Comparison of ENCODE assay signal across 34 cellular contexts in the genomic region with DNA sequence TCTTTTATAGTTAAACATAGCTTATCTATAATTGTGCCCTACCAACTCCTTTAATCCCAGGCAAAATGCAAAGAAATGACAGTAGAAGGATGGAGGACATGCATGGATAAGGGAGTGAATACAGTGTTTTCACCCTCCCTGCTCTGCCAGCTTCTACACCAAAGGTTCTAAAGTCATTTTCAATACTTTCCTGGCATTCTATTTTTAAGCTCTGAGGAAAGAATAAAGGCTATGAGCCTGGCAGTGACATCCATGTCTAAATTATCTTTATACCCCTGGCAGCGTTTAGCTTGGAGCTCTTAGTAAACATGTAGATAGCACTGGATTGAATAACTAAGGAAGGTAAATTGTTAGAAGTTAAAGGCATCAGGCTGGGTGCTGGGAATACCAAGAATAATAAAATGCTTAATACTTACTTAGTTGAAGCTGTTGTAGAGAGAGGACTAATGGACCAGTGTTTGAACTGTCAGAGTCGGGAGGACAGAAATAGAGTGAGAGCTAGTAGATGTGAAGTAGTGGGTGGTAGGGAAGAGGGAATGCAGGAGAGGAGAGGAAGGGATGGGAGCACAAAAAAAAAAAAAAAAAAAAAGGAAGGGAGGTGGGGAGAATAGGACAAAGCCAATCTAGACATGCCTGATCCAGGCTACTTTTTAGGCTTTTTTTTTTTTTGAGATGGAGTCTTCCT.
"Had no signal": no experiment of that assay in that cellular context is flagged by ENCODE, and none has a peak within 500 bp of the region (broad histone marks: within the 10 kb centered on the region; RNA-seq: fewer than 3 reads in every experiment).

No MANE protein-coding gene starts in this region.

- ATAC-seq: activated CD4-positive, alpha-beta T cell treated with anti-CD3 and anti-CD28 coated beads for 36 hours; activated CD8-positive, alpha-beta memory T cell treated with anti-CD3 and anti-CD28 coated beads, Interleukin-2, amount 10 ng/mL, durations not matched to agents 7 days and 5 days; activated CD8-positive, alpha-beta T cell treated with anti-CD3 and anti-CD28 coated beads, Interleukin-2, amount 10 ng/mL, durations not matched to agents 7 days and 5 days; activated naive CD8-positive, alpha-beta T cell treated with anti-CD3 and anti-CD28 coated beads, Interleukin-2, amount 50 U/mL, for 24 hours; body of pancreas; gastroesophageal sphincter; T-helper 17 cell had no signal

- H3K4me1 ChIP-seq: adrenal gland, body of pancreas, colonic mucosa, esophagus squamous epithelium had no signal

- H3K36me3 ChIP-seq: adrenal gland, colonic mucosa, esophagus squamous epithelium, gastroesophageal sphincter, WERI-Rb-1 had no signal

- H3K4me3 ChIP-seq: adrenal gland, body of pancreas, colonic mucosa, esophagus squamous epithelium, gastroesophageal sphincter had no signal

- H3K27ac Mint-ChIP-seq: activated CD4-positive, alpha-beta memory T cell treated with anti-CD3 and anti-CD28 coated beads for 36 hours; activated CD4-positive, alpha-beta T cell treated with anti-CD3 and anti-CD28 coated beads for 36 hours; activated CD4-positive, alpha-beta T cell treated with anti-CD3 and anti-CD28 coated beads, Interleukin-2, amount 10 ng/mL, durations not matched to agents 24 days and 14 days; activated CD8-positive, alpha-beta memory T cell treated with anti-CD3 and anti-CD28 coated beads, Interleukin-2, amount 10 ng/mL, durations not matched to agents 7 days and 5 days; activated CD8-positive, alpha-beta T cell treated with anti-CD3 and anti-CD28 coated beads, Interleukin-2, amount 10 ng/mL, durations not matched to agents 7 days and 5 days; activated naive CD4-positive, alpha-beta T cell treated with anti-CD3 and anti-CD28 coated beads for 36 hours; activated naive CD4-positive, alpha-beta T cell treated with anti-CD3 and anti-CD28 coated beads, Interleukin-2, amount 50 U/mL, for 24 hours; activated naive CD8-positive, alpha-beta T cell treated with anti-CD3 and anti-CD28 coated beads for 36 hours; activated naive CD8-positive, alpha-beta T cell treated with anti-CD3 and anti-CD28 coated beads, Interleukin-2, amount 50 U/mL, for 24 hours; activated T-helper 1 cell treated with anti-CD3 and anti-CD28 coated beads, Interleukin-12 subunit alpha, Interleukin-12 subunit beta, Interleukin-2, Interleukin-4 antibody, amounts not matched to agents 30 ng/mL and 10 ng/mL and 1 ng/mL, durations not matched to agents 14 hours and 24 hours and 36 hours; activated T-helper 2 cell treated with anti-CD3 and anti-CD28 coated beads, Interferon-gamma antibody, Interleukin-2, Interleukin-4, amounts not matched to agents 10 μg/mL and 5 μg/mL and 100 μg/mL, durations not matched to agents 14 hours and 24 hours and 36 hours; T-helper 17 cell; T-helper 2 cell treated with Interferon-gamma antibody and Interleukin-4, amounts not matched to agents 5 μg/mL and 100 μg/mL, for 36 hours had no signal

- H3K36me3 Mint-ChIP-seq: activated CD4-positive, alpha-beta memory T cell treated with anti-CD3 and anti-CD28 coated beads for 36 hours; activated CD8-positive, alpha-beta memory T cell treated with anti-CD3 and anti-CD28 coated beads, Interleukin-2, amount 10 ng/mL, durations not matched to agents 7 days and 5 days; activated naive CD4-positive, alpha-beta T cell treated with anti-CD3 and anti-CD28 coated beads, Interleukin-2, amount 50 U/mL, for 24 hours; activated naive CD8-positive, alpha-beta T cell treated with anti-CD3 and anti-CD28 coated beads for 36 hours had no signal

- DNase-seq: activated CD4-positive, alpha-beta memory T cell treated with anti-CD3 and anti-CD28 coated beads for 36 hours; activated CD4-positive, alpha-beta T cell treated with anti-CD3 and anti-CD28 coated beads for 36 hours; activated CD4-positive, alpha-beta T cell treated with anti-CD3 and anti-CD28 coated beads, Interleukin-2, amount 10 ng/mL, durations not matched to agents 24 days and 14 days; activated CD4-positive, CD25-positive, alpha-beta regulatory T cell; activated CD4-positive, CD25-positive, alpha-beta regulatory T cell treated with anti-CD3 and anti-CD28 coated beads, Interleukin-2, amount 50 U/mL, for 72 hours; activated CD8-positive, alpha-beta memory T cell treated with anti-CD3 and anti-CD28 coated beads, Interleukin-2, amount 10 ng/mL, durations not matched to agents 7 days and 5 days; activated CD8-positive, alpha-beta memory T cell treated with anti-CD3 and anti-CD28 coated beads, Interleukin-2, amount 50 U/mL, for 4 hours; activated CD8-positive, alpha-beta T cell treated with anti-CD3 and anti-CD28 coated beads, Interleukin-2, amount 10 ng/mL, durations not matched to agents 7 days and 5 days; activated effector memory CD4-positive, alpha-beta T cell treated with anti-CD3 and anti-CD28 coated beads, Interleukin-2, amount 50 U/mL, for 16 hours; activated naive CD4-positive, alpha-beta T cell treated with anti-CD3 and anti-CD28 coated beads for 36 hours; activated naive CD8-positive, alpha-beta T cell treated with anti-CD3 and anti-CD28 coated beads for 36 hours; activated naive CD8-positive, alpha-beta T cell treated with anti-CD3 and anti-CD28 coated beads, Interleukin-2, amount 50 U/mL, for 24 hours; activated T-cell treated with anti-CD3 and anti-CD28 coated beads, Interleukin-2, amount 50 U/mL, for 1 hour; activated T-cell treated with anti-CD3 and anti-CD28 coated beads, Interleukin-2, amount 50 U/mL, for 48 hours; adrenal gland; amygdala; aorta; body of pancreas; central memory CD4-positive, alpha-beta T cell; cerebellar nuclear complex; colonic mucosa; effector CD8-positive, alpha-beta T cell; esophagus squamous epithelium; foreskin melanocyte; T-helper 1 cell; T-helper 17 cell; T1000; WERI-Rb-1 had no signal

- H3K4me1 Mint-ChIP-seq: activated CD4-positive, alpha-beta T cell treated with anti-CD3 and anti-CD28 coated beads for 36 hours; activated CD4-positive, alpha-beta T cell treated with anti-CD3 and anti-CD28 coated beads, Interleukin-2, amount 10 ng/mL, durations not matched to agents 24 days and 14 days; activated CD8-positive, alpha-beta memory T cell treated with anti-CD3 and anti-CD28 coated beads, Interleukin-2, amount 10 ng/mL, durations not matched to agents 7 days and 5 days; activated naive CD4-positive, alpha-beta T cell treated with anti-CD3 and anti-CD28 coated beads, Interleukin-2, amount 50 U/mL, for 24 hours; activated naive CD8-positive, alpha-beta T cell treated with anti-CD3 and anti-CD28 coated beads for 36 hours; activated naive CD8-positive, alpha-beta T cell treated with anti-CD3 and anti-CD28 coated beads, Interleukin-2, amount 50 U/mL, for 24 hours; T-helper 17 cell had no signal

- H3K27me3 ChIP-seq: adrenal gland, body of pancreas, colonic mucosa, esophagus squamous epithelium, gastroesophageal sphincter had no signal

- H3K4me3 Mint-ChIP-seq: activated CD4-positive, alpha-beta memory T cell treated with anti-CD3 and anti-CD28 coated beads for 36 hours; activated CD4-positive, alpha-beta T cell treated with anti-CD3 and anti-CD28 coated beads for 36 hours; activated CD4-positive, alpha-beta T cell treated with anti-CD3 and anti-CD28 coated beads, Interleukin-2, amount 10 ng/mL, durations not matched to agents 24 days and 14 days; activated CD8-positive, alpha-beta memory T cell treated with anti-CD3 and anti-CD28 coated beads, Interleukin-2, amount 10 ng/mL, durations not matched to agents 7 days and 5 days; activated CD8-positive, alpha-beta T cell treated with anti-CD3 and anti-CD28 coated beads, Interleukin-2, amount 10 ng/mL, durations not matched to agents 7 days and 5 days; activated naive CD4-positive, alpha-beta T cell treated with anti-CD3 and anti-CD28 coated beads for 36 hours; activated naive CD4-positive, alpha-beta T cell treated with anti-CD3 and anti-CD28 coated beads, Interleukin-2, amount 50 U/mL, for 24 hours; activated naive CD8-positive, alpha-beta T cell treated with anti-CD3 and anti-CD28 coated beads for 36 hours; activated naive CD8-positive, alpha-beta T cell treated with anti-CD3 and anti-CD28 coated beads, Interleukin-2, amount 50 U/mL, for 24 hours; activated T-helper 1 cell treated with anti-CD3 and anti-CD28 coated beads, Interleukin-12 subunit alpha, Interleukin-12 subunit beta, Interleukin-2, Interleukin-4 antibody, amounts not matched to agents 30 ng/mL and 10 ng/mL and 1 ng/mL, durations not matched to agents 14 hours and 24 hours and 36 hours; T-helper 17 cell; T-helper 2 cell treated with Interferon-gamma antibody and Interleukin-4, amounts not matched to agents 5 μg/mL and 100 μg/mL, for 36 hours had no signal

- H3K27ac ChIP-seq: adrenal gland, body of pancreas, colonic mucosa, epithelial cell of prostate, esophagus squamous epithelium, gastroesophageal sphincter, WERI-Rb-1 had no signal

- H3K9me3 ChIP-seq: colonic mucosa had no signal

- H3K27me3 Mint-ChIP-seq: activated CD4-positive, alpha-beta memory T cell treated with anti-CD3 and anti-CD28 coated beads for 36 hours; activated CD4-positive, alpha-beta T cell treated with anti-CD3 and anti-CD28 coated beads for 36 hours; activated CD4-positive, alpha-beta T cell treated with anti-CD3 and anti-CD28 coated beads, Interleukin-2, amount 10 ng/mL, durations not matched to agents 24 days and 14 days; activated CD8-positive, alpha-beta memory T cell treated with anti-CD3 and anti-CD28 coated beads, Interleukin-2, amount 10 ng/mL, durations not matched to agents 7 days and 5 days; activated naive CD4-positive, alpha-beta T cell treated with anti-CD3 and anti-CD28 coated beads, Interleukin-2, amount 50 U/mL, for 24 hours; activated naive CD8-positive, alpha-beta T cell treated with anti-CD3 and anti-CD28 coated beads for 36 hours; activated naive CD8-positive, alpha-beta T cell treated with anti-CD3 and anti-CD28 coated beads, Interleukin-2, amount 50 U/mL, for 24 hours; T-helper 17 cell had no signal
